ENCODE assay signal across 29 cellular contexts in the genomic region with DNA sequence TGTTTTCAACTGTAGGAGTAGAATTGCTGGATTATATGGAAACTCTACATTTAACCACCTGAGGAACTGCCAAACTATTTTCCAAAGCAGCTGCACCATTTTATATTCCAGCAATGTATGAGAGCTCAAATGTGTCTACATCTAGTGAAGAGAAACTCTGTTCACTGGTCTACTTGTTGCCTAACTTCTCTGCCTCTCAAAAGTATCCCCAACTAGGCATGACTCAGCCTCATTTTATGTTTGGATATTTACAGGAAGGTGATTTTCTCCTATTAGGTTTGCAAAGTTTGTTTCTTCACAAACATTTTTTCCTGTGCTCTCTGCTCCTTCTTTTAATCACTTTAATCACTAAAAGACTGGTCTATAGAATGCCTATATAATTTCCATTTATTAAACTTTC. TPM values are rescaled to one million over a fixed set of nuclear protein-coding genes. Genes with fewer than 3 reads are reported as not detected.
"Had no signal": no experiment of that assay in that cellular context is flagged by ENCODE, and none has a peak within 500 bp of the region (broad histone marks: within the 10 kb centered on the region; RNA-seq: fewer than 3 reads in every experiment).

No MANE protein-coding gene starts in this region.

- H3K9me3 ChIP-seq: thyroid gland had no signal

- H3K4me3 ChIP-seq: body of pancreas, esophagus muscularis mucosa, gastroesophageal sphincter, hepatocyte, ovary, sigmoid colon, stomach, thyroid gland, upper lobe of left lung had no signal

- H3K4me1 ChIP-seq: body of pancreas, esophagus muscularis mucosa, gastroesophageal sphincter, sigmoid colon, stomach, thyroid gland, upper lobe of left lung had no signal

- ATAC-seq: activated T-cell treated with anti-CD3 and anti-CD28 coated beads, Interleukin-2, amount 50 U/mL, for 72 hours; body of pancreas; gastroesophageal sphincter; left colon; naive thymus-derived CD4-positive, alpha-beta T cell; stimulated activated naive B cell treated with anti-CD40 and anti-IgM and Interleukin-4, amounts not matched to agents 10 μg/mL and 1 μg/mL and 100 μg/mL, for 72 hours had no signal

- H3K36me3 ChIP-seq: esophagus muscularis mucosa, gastroesophageal sphincter, ovary, sigmoid colon, stomach, thyroid gland, upper lobe of left lung had no signal

- H3K27ac ChIP-seq: body of pancreas, esophagus muscularis mucosa, gastroesophageal sphincter, hepatocyte, ovary, sigmoid colon, stomach, thyroid gland, upper lobe of left lung, VCaP had no signal

- DNase-seq: activated CD4-positive, alpha-beta T cell treated with anti-CD3 and anti-CD28 coated beads for 4 hours; activated CD4-positive, alpha-beta T cell treated with anti-CD3 and anti-CD28 coated beads, Interleukin-2, amount 50 U/mL, for 4 hours; activated naive CD4-positive, alpha-beta T cell; activated T-cell treated with anti-CD3 and anti-CD28 coated beads for 4 hours; activated T-cell treated with anti-CD3 and anti-CD28 coated beads, Interleukin-2, amount 50 U/mL, for 72 hours; aorta; body of pancreas; caudate nucleus; islet precursor cell; left colon; midbrain; naive thymus-derived CD4-positive, alpha-beta T cell; ovary; retina; sigmoid colon; stimulated activated CD4-positive, alpha-beta T cell treated with anti-CD3 and anti-CD28 coated beads, Interleukin-15, amount 100 ng/mL, for 24 hours; stimulated activated CD4-positive, alpha-beta T cell treated with anti-CD3 and anti-CD28 coated beads, Interleukin-2, amount 100 ng/mL, for 24 hours; stimulated activated naive B cell treated with anti-CD40 and anti-IgM and Interleukin-4, amounts not matched to agents 10 μg/mL and 1 μg/mL and 100 μg/mL, for 72 hours; stomach; thyroid gland; upper lobe of left lung had no signal

- H3K79me2 ChIP-seq: hepatocyte had no signal

- H3K27me3 ChIP-seq: body of pancreas, esophagus muscularis mucosa, gastroesophageal sphincter, hepatocyte, ovary, sigmoid colon, stomach, thyroid gland, upper lobe of left lung had no signal

- H2AFZ ChIP-seq: hepatocyte had no signal

- H3K4me2 ChIP-seq: hepatocyte had no signal

RNA-seq across cellular contexts. Expression of a gene that starts 49.8 kb away (rescaled TPM):
- total RNA-seq: activated T-cell treated with anti-CD3 and anti-CD28 coated beads, Interleukin-2, amount 50 U/mL, for 72 hours; endothelial cell of umbilical vein; progenitor cell of endocrine pancreas; T-helper 1 cell treated with Interleukin-12 subunit alpha and Interleukin-12 subunit beta and Interleukin-4 antibody, amounts not matched to agents 30 ng/mL and 1 ng/mL, for 36 hours had no signal
- polyA plus RNA-seq: endothelial cell of umbilical vein; hepatocyte; naive thymus-derived CD4-positive, alpha-beta T cell; neural cell had no signal
